In genomic region chr7:30692438-30692837, GRCh38 we compare ENCODE assay signal across 22 cellular contexts. TPM values are rescaled to one million over a fixed set of nuclear protein-coding genes. Genes with fewer than 3 reads are reported as not detected.
"Had no signal": no experiment of that assay in that cellular context is flagged by ENCODE, and none has a peak within 500 bp of the region (broad histone marks: within the 10 kb centered on the region; RNA-seq: fewer than 3 reads in every experiment).

No MANE protein-coding gene starts in this region.

- H3K27ac Mint-ChIP-seq: IgD-negative memory B cell had no signal

- H3K9ac ChIP-seq: SK-N-SH had no signal

- H3K4me3 Mint-ChIP-seq: IgD-negative memory B cell had no signal

- H3K4me1 Mint-ChIP-seq: IgD-negative memory B cell had no signal

- H3K4me2 ChIP-seq: SK-N-SH had no signal

- H3K9me3 ChIP-seq: SK-N-SH had no signal

- DNase-seq: KBM-7, NCI-H1092, NCI-H1105 treated with DMSO at 0.1 percent for 48 hours, NCI-H1417 treated with DMSO at 0.1 percent for 48 hours, NCI-H187, NCI-H2081, NCI-H2107, NCI-H2227 treated with DMSO at 0.1 percent for 48 hours, NCI-H524, NCI-H526 treated with DMSO at 0.1 percent for 48 hours, NCI-H748 treated with DMSO at 0.1 percent for 48 hours, SHP77, SK-N-SH, SW 1271 had no signal

- H3K36me3 Mint-ChIP-seq: IgD-negative memory B cell had no signal

- FAIRE-seq: RCC 7860 had no signal

- H3K27ac ChIP-seq: RWPE1 had no signal

RNA-seq across cellular contexts. Expression of gene CRHR2, which starts 10.2 kb away (rescaled TPM):
- total RNA-seq: HT1080, LHCN-M2, MCF 10A, NCI-H460, SK-MEL-5 had no signal
- polyA plus RNA-seq: IgD-negative memory B cell, SK-N-SH had no signal

RNA-seq across cellular contexts. Expression of gene INMT, which starts 59.5 kb away (rescaled TPM):
- total RNA-seq: HT1080, MCF 10A, NCI-H460, SK-MEL-5 had no signal
- polyA plus RNA-seq: IgD-negative memory B cell, SK-N-SH had no signal
